ENCODE assay signal across 27 cellular contexts in genomic region chr10:106864031-106864430, GRCh38.
"Had no signal": no experiment of that assay in that cellular context is flagged by ENCODE, and none has a peak within 500 bp of the region (broad histone marks: within the 10 kb centered on the region; RNA-seq: fewer than 3 reads in every experiment).

No MANE protein-coding gene starts in this region.

- H3K36me3 Mint-ChIP-seq: mesothelial cell of epicardium, naive B cell had no signal

- H3K4me3 Mint-ChIP-seq: mesothelial cell of epicardium; naive B cell; natural killer cell; nephron progenitor cell; stimulated activated naive B cell treated with anti-CD40 and anti-IgM and Interleukin-4, amounts not matched to agents 10 μg/mL and 1 μg/mL and 100 μg/mL, for 72 hours had no signal

- H3K27ac Mint-ChIP-seq: mesothelial cell of epicardium; naive B cell; natural killer cell; nephron progenitor cell; stimulated activated naive B cell treated with anti-CD40 and anti-IgM and Interleukin-4, amounts not matched to agents 10 μg/mL and 1 μg/mL and 100 μg/mL, for 72 hours had no signal

- H3K4me3 ChIP-seq: left ventricle myocardium inferior, lung, pancreas, prostate gland, skin epidermis, stomach, testis, thyroid gland, transverse colon, upper lobe of left lung, vagina had no signal

- H3K27me3 ChIP-seq: pancreas, stomach, testis, thyroid gland, transverse colon, upper lobe of left lung, vagina had no signal

- H3K4me1 Mint-ChIP-seq: mesothelial cell of epicardium, naive B cell, nephron progenitor cell had no signal

- H3K9me3 ChIP-seq: pancreas, prostate gland, testis, thyroid gland, transverse colon, upper lobe of left lung, vagina had no signal

- H3K36me3 ChIP-seq: left ventricle myocardium inferior, pancreas, prostate gland, stomach, thyroid gland, transverse colon, upper lobe of left lung, vagina had no signal

- H3K27ac ChIP-seq: left ventricle myocardium inferior, pancreas, prostate gland, skin epidermis, stomach, testis, thyroid gland, transverse colon, upper lobe of left lung, vagina had no signal

- ATAC-seq: natural killer cell; pancreas; right cardiac atrium; sciatic nerve; stimulated activated naive B cell treated with anti-CD40 and anti-IgM and Interleukin-4, amounts not matched to agents 10 μg/mL and 1 μg/mL and 100 μg/mL, for 72 hours; stimulated activated naive CD8-positive, alpha-beta T cell treated with anti-CD3 and anti-CD28 coated beads, Interleukin-15, Interleukin-2, amounts not matched to agents 100 U/mL and 50 U/mL, for 24 hours had no signal

- H3K27me3 Mint-ChIP-seq: stimulated activated naive B cell treated with anti-CD40 and anti-IgM and Interleukin-4, amounts not matched to agents 10 μg/mL and 1 μg/mL and 100 μg/mL, for 72 hours had no signal

- DNase-seq: islet precursor cell; left ventricle myocardium inferior; naive B cell; natural killer cell; nephron progenitor cell; nucleus accumbens; pancreas; posterior cingulate gyrus; retina; stimulated activated CD4-positive, alpha-beta T cell treated with anti-CD3 and anti-CD28 coated beads, Interleukin-12 subunit alpha, Interleukin-12 subunit beta, amount 100 ng/mL, for 4 hours; stimulated activated CD4-positive, alpha-beta T cell treated with anti-CD3 and anti-CD28 coated beads, Interleukin-15, amount 100 ng/mL, for 24 hours; stimulated activated CD4-positive, alpha-beta T cell treated with anti-CD3 and anti-CD28 coated beads, Interleukin-2, amount 100 ng/mL, for 24 hours; stimulated activated CD4-positive, alpha-beta T cell treated with anti-CD3 and anti-CD28 coated beads, Interleukin-4, amount 100 ng/mL, for 1 hour; stimulated activated naive B cell treated with anti-CD40 and anti-IgM and Interleukin-4, amounts not matched to agents 10 μg/mL and 1 μg/mL and 100 μg/mL, for 72 hours; stimulated activated naive CD8-positive, alpha-beta T cell treated with anti-CD3 and anti-CD28 coated beads, Interleukin-15, Interleukin-2, amounts not matched to agents 100 U/mL and 50 U/mL, for 24 hours; stomach; transverse colon; upper lobe of left lung had no signal

- H3K4me1 ChIP-seq: left ventricle myocardium inferior, pancreas, prostate gland, stomach, testis, thyroid gland, transverse colon, upper lobe of left lung, vagina had no signal
